Comparison of ENCODE assay signal across 1 cellular context in the genomic region with DNA sequence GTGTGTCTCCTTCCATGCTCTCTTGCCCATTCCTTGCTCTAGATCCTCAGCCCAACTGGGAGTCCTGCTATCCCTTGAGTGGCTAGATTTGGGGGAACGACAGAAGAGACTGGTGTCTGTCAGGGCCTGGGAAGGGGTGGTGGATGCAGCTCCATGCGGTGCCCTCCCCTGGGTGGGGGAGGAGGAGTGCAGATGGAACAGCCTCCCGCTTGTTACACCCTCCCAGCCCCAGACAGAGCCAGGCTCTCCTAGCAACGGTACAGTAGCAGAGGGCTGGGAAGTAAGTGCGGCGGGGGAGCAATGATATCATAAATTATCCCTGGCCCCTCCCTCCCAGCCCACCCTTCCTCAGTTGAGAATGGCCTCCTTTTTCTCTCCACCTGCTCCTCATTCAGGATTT.
TF ChIP-seq lines count a peak whose summit lies in the region.

No MANE protein-coding gene starts in this region.

TF ChIP-seq in H1, 55 proteins besides CTCF, POLR2A, EP300 and RAD21 (continued from another document):
- TF ChIP-seq USF2 (IDR thresholded peaks at IDR 0.05; ENCODE audit: low read length) = no peak
- no peak for TF ChIP-seq SIX5 (IDR thresholded peaks at IDR 0.05; ENCODE audit: low read depth, low read length)
- TF ChIP-seq SP2 (IDR thresholded peaks at IDR 0.05; ENCODE audit: low read length) = no peak
- TF ChIP-seq KDM5A (IDR thresholded peaks at IDR 0.05; ENCODE audit: low read length) = no peak
- no peak for TF ChIP-seq CREB1 (IDR thresholded peaks at IDR 0.05)
- no peak for TF ChIP-seq SUZ12 (IDR thresholded peaks at IDR 0.05; ENCODE audit: low read length)
- TF ChIP-seq BCL11A (IDR thresholded peaks at IDR 0.05; ENCODE audit: low read depth in 2 of 2, low read length in 2 of 2) = no peak
- no peak for TF ChIP-seq ATF2 (IDR thresholded peaks at IDR 0.05; ENCODE audit: low read length)
